30 cellular contexts compared by ENCODE assay signal in genomic region chr11:6850526-6850925, GRCh38. TPM values are rescaled to one million over a fixed set of nuclear protein-coding genes. Genes with fewer than 3 reads are reported as not detected.
"Had no signal": no experiment of that assay in that cellular context is flagged by ENCODE, and none has a peak within 500 bp of the region (broad histone marks: within the 10 kb centered on the region; RNA-seq: fewer than 3 reads in every experiment).

No MANE protein-coding gene starts in this region.

- H3K27me3 ChIP-seq: cardiac muscle cell, MG63, SJSA1 had no signal

- FAIRE-seq: astrocyte, TTC549 had no signal

- H3K27ac ChIP-seq: cardiac muscle cell, SJSA1 had no signal

- H3K4me1 ChIP-seq: SJSA1 had no signal

- H3K4me3 ChIP-seq: cardiac muscle cell, MG63, SJSA1 had no signal

- H3K9me3 ChIP-seq: MG63, SJSA1 had no signal

- DNase-seq: activated B cell treated with CpG ODN at 0.5 μM for 24 hours; activated CD4-positive, alpha-beta memory T cell treated with anti-CD3 and anti-CD28 coated beads for 36 hours; activated CD4-positive, alpha-beta T cell treated with anti-CD3 and anti-CD28 coated beads for 1 hour; activated CD4-positive, alpha-beta T cell treated with anti-CD3 and anti-CD28 coated beads, Interleukin-2, amount 10 ng/mL, durations not matched to agents 24 days and 14 days; activated CD8-positive, alpha-beta memory T cell treated with anti-CD3 and anti-CD28 coated beads for 24 hours; activated gamma-delta T cell; activated naive CD4-positive, alpha-beta T cell treated with anti-CD3 and anti-CD28 coated beads for 36 hours; activated T-cell treated with anti-CD3 and anti-CD28 coated beads for 4 hours; activated T-cell treated with anti-CD3 and anti-CD28 coated beads, Interleukin-2, amount 50 U/mL, for 48 hours; amygdala; MG63; NCI-H1092; NCI-H1417; NCI-H1930; NCI-H2171; NCI-H2227 treated with DMSO at 0.1 percent for 48 hours; NCI-H526; NCI-H774; RPMI8226; T-helper 17 cell; T-helper 9 cell had no signal

- ATAC-seq: activated T-helper 17 cell treated with anti-CD3 and anti-CD28 coated beads, Interleukin-2, amount 50 U/mL, for 72 hours; Right ventricle myocardium inferior; SK-N-SH treated with all-trans-retinoic acid at 6 μM for 48 hours; T-helper 17 cell had no signal

- H3K36me3 ChIP-seq: cardiac muscle cell, MG63, SJSA1 had no signal

RNA-seq across cellular contexts. Expression of gene OR10A5, which starts 5.0 kb away (rescaled TPM):
- total RNA-seq: activated B cell treated with CpG ODN at 0.5 μM for 24 hours; activated CD4-positive, alpha-beta memory T cell treated with anti-CD3 and anti-CD28 coated beads for 36 hours; activated CD4-positive, alpha-beta T cell treated with anti-CD3 and anti-CD28 coated beads, Interleukin-2, amount 10 ng/mL, durations not matched to agents 24 days and 14 days; activated naive CD4-positive, alpha-beta T cell treated with anti-CD3 and anti-CD28 coated beads for 36 hours; activated T-helper 17 cell treated with anti-CD3 and anti-CD28 coated beads, Interleukin-2, amount 50 U/mL, for 72 hours; astrocyte; cardiac muscle cell; NCI-H460; OCI-LY7; Right ventricle myocardium inferior; SJSA1; T-helper 17 cell had no signal
- polyA plus RNA-seq: cardiac muscle cell had no signal

RNA-seq across cellular contexts. Expression of gene OR10A2, which starts 12.3 kb away (rescaled TPM):
- total RNA-seq: activated B cell treated with CpG ODN at 0.5 μM for 24 hours; activated CD4-positive, alpha-beta memory T cell treated with anti-CD3 and anti-CD28 coated beads for 36 hours; activated CD4-positive, alpha-beta T cell treated with anti-CD3 and anti-CD28 coated beads, Interleukin-2, amount 10 ng/mL, durations not matched to agents 24 days and 14 days; activated naive CD4-positive, alpha-beta T cell treated with anti-CD3 and anti-CD28 coated beads for 36 hours; activated T-helper 17 cell treated with anti-CD3 and anti-CD28 coated beads, Interleukin-2, amount 50 U/mL, for 72 hours; astrocyte; cardiac muscle cell; NCI-H460; OCI-LY7; Right ventricle myocardium inferior; SJSA1; T-helper 17 cell had no signal

RNA-seq across cellular contexts. Expression of gene OR10A4, which starts 25.9 kb away (rescaled TPM):
- total RNA-seq: activated B cell treated with CpG ODN at 0.5 μM for 24 hours; activated CD4-positive, alpha-beta memory T cell treated with anti-CD3 and anti-CD28 coated beads for 36 hours; activated CD4-positive, alpha-beta T cell treated with anti-CD3 and anti-CD28 coated beads, Interleukin-2, amount 10 ng/mL, durations not matched to agents 24 days and 14 days; activated naive CD4-positive, alpha-beta T cell treated with anti-CD3 and anti-CD28 coated beads for 36 hours; activated T-helper 17 cell treated with anti-CD3 and anti-CD28 coated beads, Interleukin-2, amount 50 U/mL, for 72 hours; astrocyte; cardiac muscle cell; NCI-H460; OCI-LY7; Right ventricle myocardium inferior; SJSA1; T-helper 17 cell had no signal
- polyA plus RNA-seq: cardiac muscle cell had no signal

RNA-seq across cellular contexts. Expression of gene OR2D2, which starts 41.8 kb away (rescaled TPM):
- total RNA-seq: activated B cell treated with CpG ODN at 0.5 μM for 24 hours; activated CD4-positive, alpha-beta memory T cell treated with anti-CD3 and anti-CD28 coated beads for 36 hours; activated naive CD4-positive, alpha-beta T cell treated with anti-CD3 and anti-CD28 coated beads for 36 hours; activated T-helper 17 cell treated with anti-CD3 and anti-CD28 coated beads, Interleukin-2, amount 50 U/mL, for 72 hours; cardiac muscle cell; Right ventricle myocardium inferior; SJSA1; T-helper 17 cell had no signal
- polyA plus RNA-seq: cardiac muscle cell had no signal

RNA-seq across cellular contexts. Expression of gene OR6A2, which starts 51.0 kb away (rescaled TPM):
- total RNA-seq: activated CD4-positive, alpha-beta memory T cell treated with anti-CD3 and anti-CD28 coated beads for 36 hours; NCI-H460; Right ventricle myocardium inferior; SJSA1; T-helper 17 cell had no signal
